ENCODE assay signal across 10 cellular contexts in the genomic region with DNA sequence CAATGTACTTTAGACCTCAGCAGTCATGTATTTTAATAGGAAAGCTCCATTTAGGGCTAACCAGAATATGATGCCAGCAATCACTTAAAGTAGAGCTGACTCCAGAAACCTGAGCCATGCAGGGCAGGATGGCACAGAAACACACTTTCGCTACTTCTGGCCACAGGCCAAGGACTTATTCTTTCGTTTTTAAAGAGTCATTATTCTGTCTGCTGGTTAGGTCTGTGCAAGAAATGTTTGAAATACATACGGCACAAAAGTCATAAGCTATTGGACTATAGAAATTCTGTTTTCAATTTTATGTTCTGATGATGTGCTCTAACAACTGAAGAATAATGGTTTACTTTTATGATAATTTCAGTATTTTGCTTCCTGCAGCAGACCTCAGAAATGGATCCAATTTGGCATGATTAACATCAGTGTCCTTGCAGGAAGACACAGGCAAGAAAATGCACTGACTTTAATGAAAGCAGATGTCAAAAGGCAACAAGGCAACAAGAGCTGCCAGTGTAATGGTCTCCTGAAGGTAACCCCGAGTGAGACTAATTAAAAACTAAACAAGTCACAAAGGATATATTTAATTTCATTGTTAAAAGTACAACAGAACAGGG.
DNase-seq lines count a peak whose midpoint lies in the region; ATAC-seq and TF ChIP-seq lines count a peak whose summit lies in the region.
"Had no signal": no experiment of that assay in that cellular context is flagged by ENCODE, and none has a peak within 500 bp of the region (broad histone marks: within the 10 kb centered on the region; RNA-seq: fewer than 3 reads in every experiment).

No MANE protein-coding gene starts in this region.

- peak overlapping the region; percentile 29 for H3K4me3 ChIP-seq in AG10803 (ENCODE audit: low read length)
- H3K4me3 ChIP-seq in cardiac fibroblast (replicated peaks in 1 of 2; ENCODE audit: low read depth in 2 of 2, low read length in 2 of 2): peak overlapping the region in 1 of 2 donors; percentile 31

- H3K36me3 Mint-ChIP-seq in natural killer cell: no peaks in the 10 kb centered on the region
- no peaks in the 10 kb centered on the region for H3K36me3 Mint-ChIP-seq in stimulated activated memory B cell treated with anti-CD40 and anti-IgM and Interleukin-4, amounts not matched to agents 10 μg/mL and 1 μg/mL and 100 μg/mL, for 72 hours

- H3K9me3 Mint-ChIP-seq in natural killer cell: no peaks in the 10 kb centered on the region
- H3K9me3 Mint-ChIP-seq in stimulated activated memory B cell treated with anti-CD40 and anti-IgM and Interleukin-4, amounts not matched to agents 10 μg/mL and 1 μg/mL and 100 μg/mL, for 72 hours: no peaks in the 10 kb centered on the region
- H3K9me3 Mint-ChIP-seq: central memory CD8-positive, alpha-beta T cell had no signal

- no peaks in the 10 kb centered on the region for H3K4me1 Mint-ChIP-seq in natural killer cell
- no peaks in the 10 kb centered on the region for H3K4me1 Mint-ChIP-seq in stimulated activated memory B cell treated with anti-CD40 and anti-IgM and Interleukin-4, amounts not matched to agents 10 μg/mL and 1 μg/mL and 100 μg/mL, for 72 hours
- H3K4me1 Mint-ChIP-seq: central memory CD8-positive, alpha-beta T cell had no signal

- TF ChIP-seq CTCF in AG10803 (conservative IDR thresholded peaks at IDR 0.05; ENCODE audit: low read length) (no peak), cardiac fibroblast (IDR thresholded peaks at IDR 0.05; ENCODE audit: low read depth, low read length) (no peak), omental fat pad (IDR thresholded peaks at IDR 0.05) (no peak), natural killer cell (IDR thresholded peaks at IDR 0.05) (no peak)

- DNase-seq in AG10803 (ENCODE audit: low read depth): peak; percentile 38
- DNase-seq in NCI-H1436 treated with DMSO at 0.1 percent for 48 hours (lab: John Stamatoyannopoulos, UW): peak; percentile 21
- peak; percentile 39 to 51 for DNase-seq in cardiac fibroblast (ENCODE audit: low read depth in 2 of 2)
- DNase-seq in omental fat pad (ENCODE audit: low spot score): no peak
- DNase-seq in activated naive CD4-positive, alpha-beta T cell (lab: John Stamatoyannopoulos, UW): no peak
- DNase-seq in SW480 (ENCODE audit: low spot score): no peak
- no peak for DNase-seq in natural killer cell

- peaks cover 0 to 5% of the 10 kb centered on the region in 2 donors for H3K27me3 Mint-ChIP-seq in natural killer cell (ENCODE audit: low read depth in 2 of 2)
- no peaks in the 10 kb centered on the region for H3K27me3 Mint-ChIP-seq in stimulated activated memory B cell treated with anti-CD40 and anti-IgM and Interleukin-4, amounts not matched to agents 10 μg/mL and 1 μg/mL and 100 μg/mL, for 72 hours
- H3K27me3 Mint-ChIP-seq: central memory CD8-positive, alpha-beta T cell had no signal

- peak; percentile 54 for ATAC-seq in omental fat pad (ENCODE audit: low FRiP score)
- no peak for ATAC-seq in natural killer cell
- no peak for ATAC-seq in stimulated activated memory B cell treated with anti-CD40 and anti-IgM and Interleukin-4, amounts not matched to agents 10 μg/mL and 1 μg/mL and 100 μg/mL, for 72 hours
- ATAC-seq: Panc1 had no signal

- no peak overlapping the region for H3K4me3 Mint-ChIP-seq in natural killer cell
- H3K4me3 Mint-ChIP-seq in stimulated activated memory B cell treated with anti-CD40 and anti-IgM and Interleukin-4, amounts not matched to agents 10 μg/mL and 1 μg/mL and 100 μg/mL, for 72 hours: no peak overlapping the region
- H3K4me3 Mint-ChIP-seq: central memory CD8-positive, alpha-beta T cell had no signal

- H3K27ac Mint-ChIP-seq in natural killer cell: no peak overlapping the region
- no peak overlapping the region for H3K27ac Mint-ChIP-seq in stimulated activated memory B cell treated with anti-CD40 and anti-IgM and Interleukin-4, amounts not matched to agents 10 μg/mL and 1 μg/mL and 100 μg/mL, for 72 hours

- intact Hi-C loops in natural killer cell (cut with micrococcal nuclease): no loop called here

Comparison
In these comparisons a context has a peak if more than half of its experiments do, and no peak if none do; other contexts are left out.
1. DNase-seq: peak in AG10803 (single experiment), NCI-H1436 treated with DMSO at 0.1 percent for 48 hours (single experiment) and cardiac fibroblast (2 of 2); none in omental fat pad (single experiment), activated naive CD4-positive, alpha-beta T cell (0 of 4), SW480 (single experiment) and natural killer cell (single experiment).